Comparison of ENCODE assay signal across 20 cellular contexts in genomic region chrX:136627381-136627780, GRCh38. TPM values are rescaled to one million over a fixed set of nuclear protein-coding genes. Genes with fewer than 3 reads are reported as not detected.
DNase-seq lines count a peak whose midpoint lies in the region; ATAC-seq, FAIRE-seq and TF ChIP-seq lines count a peak whose summit lies in the region.
"Had no signal": no experiment of that assay in that cellular context is flagged by ENCODE, and none has a peak within 500 bp of the region (broad histone marks: within the 10 kb centered on the region; RNA-seq: fewer than 3 reads in every experiment).

No MANE protein-coding gene starts in this region.

- no peaks in the 10 kb centered on the region for H3K4me1 ChIP-seq in small intestine (ENCODE audit: control insufficient read depth in 2 of 2, insufficient read depth in 1 of 2, low read depth in 1 of 2, low read length in 1 of 2)
- H3K4me1 ChIP-seq: adrenal gland had no signal

- peak in 3 of 4 experiments; percentile 29 to 50 (median 34) for ATAC-seq in T-cell (replicated peaks in 1 of 4)
- ATAC-seq: esophagus mucosa, Panc1 had no signal

- H3K36me3 ChIP-seq in small intestine (ENCODE audit: control insufficient read depth in 2 of 2, insufficient read depth in 2 of 2, low read length in 2 of 2) (no peaks in the 10 kb centered on the region), WERI-Rb-1 (no peaks in the 10 kb centered on the region)
- H3K36me3 ChIP-seq: adrenal gland had no signal

- H3K9me3 ChIP-seq in small intestine (ENCODE audit: control insufficient read depth, low read depth) = no peaks in the 10 kb centered on the region
- H3K9me3 ChIP-seq in WERI-Rb-1 (ENCODE audit: severe bottlenecking) = no peaks in the 10 kb centered on the region
- H3K9me3 ChIP-seq: adrenal gland, SK-N-SH had no signal

- H3K4me3 ChIP-seq in small intestine (ENCODE audit: low read depth in 1 of 2, low read length in 2 of 2) (no peak overlapping the region), WERI-Rb-1 (ENCODE audit: low read depth, low read length) (no peak overlapping the region)
- H3K4me3 ChIP-seq: adrenal gland had no signal

- peak overlapping the region in 2 of 3 donors; percentile 34 to 62 for H3K4me3 Mint-ChIP-seq in T-cell
- H3K4me3 Mint-ChIP-seq in activated naive CD8-positive, alpha-beta T cell = peak overlapping the region; percentile 23
- H3K4me3 Mint-ChIP-seq: H9 had no signal

- peak overlapping the region; percentile 88 to 90 for H3K27ac Mint-ChIP-seq in T-cell
- H3K27ac Mint-ChIP-seq in activated naive CD8-positive, alpha-beta T cell = peak overlapping the region; percentile 84
- H3K27ac Mint-ChIP-seq: H9 had no signal

- H3K27me3 ChIP-seq in small intestine (ENCODE audit: control insufficient read depth in 2 of 2, insufficient read depth in 2 of 2, low read length in 2 of 2) (no peaks in the 10 kb centered on the region), WERI-Rb-1 (ENCODE audit: insufficient read depth, low read depth, severe bottlenecking) (no peaks in the 10 kb centered on the region)

- no peak for TF ChIP-seq CTCF in WERI-Rb-1 (IDR thresholded peaks at IDR 0.05; ENCODE audit: low read depth, low read length)

- DNase-seq in activated gamma-delta T cell treated with Interleukin-2 at 50 U/mL for 16 hours = peak; percentile 21
- no peak for DNase-seq in activated gamma-delta T cell (lab: John Stamatoyannopoulos, UW)
- peak in 3 of 34 experiments; percentile 19 to 33 (median 23) for DNase-seq in T-cell
- DNase-seq in stimulated activated naive CD4-positive, alpha-beta T cell treated with Interleukin-2 at 50 U/mL for 16 hours (lab: John Stamatoyannopoulos, UW) = peak; percentile 19
- no peak for DNase-seq in small intestine
- no peak for DNase-seq in NCI-H2107 treated with DMSO at 0.1 percent for 48 hours (lab: John Stamatoyannopoulos, UW; ENCODE audit: unreplicated experiment)
- DNase-seq in WERI-Rb-1 = no peak
- DNase-seq: adrenal gland, Calu3, H9, MM.1S, retina, SK-N-SH had no signal

- POLR2A ChIA-PET in T-cell (lab: Charles Lee) = no interaction called here

- H3K27me3 Mint-ChIP-seq in T-cell = peaks cover 0 to 11% of the 10 kb centered on the region in 2 donors
- H3K27me3 Mint-ChIP-seq in activated naive CD8-positive, alpha-beta T cell = no peaks in the 10 kb centered on the region

- H3K27ac ChIP-seq in small intestine (ENCODE audit: low read depth in 1 of 2, low read length in 1 of 2) (no peak overlapping the region), WERI-Rb-1 (no peak overlapping the region)
- H3K27ac ChIP-seq: adrenal gland had no signal

- WGBS in small intestine, 3 donors = 54 to 63% (median 61%) methylated on average over 4 of the region's 4 CpGs

- no peak for FAIRE-seq in small intestine (lab: Jason Lieb, UNC)
- FAIRE-seq: TTC549 had no signal

- peaks cover 74 to 90% (median 80%) of the 10 kb centered on the region in 3 donors for H3K4me1 Mint-ChIP-seq in T-cell
- H3K4me1 Mint-ChIP-seq in activated naive CD8-positive, alpha-beta T cell (ENCODE audit: low read depth) = peaks cover 83% of the 10 kb centered on the region
- H3K4me1 Mint-ChIP-seq: H9 had no signal

- no peaks in the 10 kb centered on the region for H3K9me3 Mint-ChIP-seq in T-cell
- no peaks in the 10 kb centered on the region for H3K9me3 Mint-ChIP-seq in activated naive CD8-positive, alpha-beta T cell (ENCODE audit: low read depth)

- CTCF ChIA-PET in T-cell (lab: Charles Lee) = interaction anchor here (0.9 to 1.8 kb wide), 4 partner anchors 10 to 42 kb away, joined by 3 to 5 read pairs (median 4); no protein-coding TSS in a partner anchor

- H3K36me3 Mint-ChIP-seq in T-cell = no peaks in the 10 kb centered on the region
- peaks cover 2% of the 10 kb centered on the region for H3K36me3 Mint-ChIP-seq in activated naive CD8-positive, alpha-beta T cell

RNA-seq across cellular contexts. Expression of gene CD40LG, which starts 20.6 kb away (rescaled TPM):
- total RNA-seq in T-cell = 10 to 100 TPM; 23.8 to 38.4 (median 37.1) TPM
- under 1 TPM in 2 of 3 donors, not detected in 1; 0.34 to 0.45 TPM for polyA plus RNA-seq in small intestine
- total RNA-seq: Calu3, dermis microvascular lymphatic vessel endothelial cell, esophagus mucosa, H9, ureter had no signal
- polyA plus RNA-seq: AG04450, SK-N-SH had no signal

Comparison
In these comparisons a context has a peak if more than half of its experiments do, and no peak if none do; other contexts are left out.
1. DNase-seq: peak in activated gamma-delta T cell treated with Interleukin-2 at 50 U/mL for 16 hours (single experiment) and stimulated activated naive CD4-positive, alpha-beta T cell treated with Interleukin-2 at 50 U/mL for 16 hours (single experiment); none in activated gamma-delta T cell (single experiment), small intestine (single experiment), NCI-H2107 treated with DMSO at 0.1 percent for 48 hours (single experiment) and WERI-Rb-1 (single experiment).